1 cellular context compared by ENCODE assay signal in genomic region chr19:39432677-39433025, GRCh38.
TF ChIP-seq lines count a peak whose summit lies in the region.

No MANE protein-coding gene starts in this region.

TF ChIP-seq in HCT116, 20 proteins besides CTCF, POLR2A, EP300 and RAD21:
- TF ChIP-seq ATF3 (IDR thresholded peaks at IDR 0.05): no peak
- TF ChIP-seq, protein P1, sequence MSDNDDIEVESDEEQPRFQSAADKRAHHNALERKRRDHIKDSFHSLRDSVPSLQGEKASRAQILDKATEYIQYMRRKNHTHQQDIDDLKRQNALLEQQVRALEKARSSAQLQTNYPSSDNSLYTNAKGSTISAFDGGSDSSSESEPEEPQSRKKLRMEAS (IDR thresholded peaks at IDR 0.05): no peak
- TF ChIP-seq SP1 (IDR thresholded peaks at IDR 0.05; ENCODE audit: low read depth): no peak
- no peak for TF ChIP-seq CEBPB (IDR thresholded peaks at IDR 0.05; ENCODE audit: low read depth)
- TF ChIP-seq FOSL1 (IDR thresholded peaks at IDR 0.05; ENCODE audit: low read depth): no peak
- TF ChIP-seq REST (IDR thresholded peaks at IDR 0.05; ENCODE audit: low read depth): no peak
- TF ChIP-seq POLR2AphosphoS5 (IDR thresholded peaks at IDR 0.05; ENCODE audit: low read depth, low read length): no peak
- TF ChIP-seq EZH2 (IDR thresholded peaks at IDR 0.05): no peak
- no peak for TF ChIP-seq ELF1 (IDR thresholded peaks at IDR 0.05; ENCODE audit: borderline replicate concordance, low read depth)
- TF ChIP-seq TCF7L2 (IDR thresholded peaks at IDR 0.05; ENCODE audit: borderline replicate concordance, extremely low read depth, insufficient read depth, insufficient read length): no peak
- TF ChIP-seq EGR1 (IDR thresholded peaks at IDR 0.05; ENCODE audit: low read depth): no peak
- no peak for TF ChIP-seq CBX3 (IDR thresholded peaks at IDR 0.05; ENCODE audit: low read depth)
- no peak for TF ChIP-seq ZNF274 (IDR thresholded peaks at IDR 0.05; ENCODE audit: low read depth, low read length)
